Comparison of ENCODE assay signal across 18 cellular contexts in genomic region chr12:105229446-105229845, GRCh38. TPM values are rescaled to one million over a fixed set of nuclear protein-coding genes. Genes with fewer than 3 reads are reported as not detected.
A peak's percentile ranks its signal among the peaks of the same experiment; 100 is the strongest.
DNase-seq lines count a peak whose midpoint lies in the region; ATAC-seq, FAIRE-seq and TF ChIP-seq lines count a peak whose summit lies in the region.
"Had no signal": no experiment of that assay in that cellular context is flagged by ENCODE, and none has a peak within 500 bp of the region (broad histone marks: within the 10 kb centered on the region; RNA-seq: fewer than 3 reads in every experiment).

No MANE protein-coding gene starts in this region.

- H3K27ac ChIP-seq in K562 (ENCODE audit: extremely low read depth, low read depth, low read length) (no peak overlapping the region), mesenchymal stem cell (ENCODE audit: low read length, poor library complexity, severe bottlenecking) (no peak overlapping the region), transverse colon (peak overlapping the region; percentile 55 to 77 (median 70))
- H3K27ac ChIP-seq: cardiac muscle cell, upper lobe of right lung had no signal

- H3K4me3 ChIP-seq in K562 (no peak overlapping the region), mesenchymal stem cell (ENCODE audit: insufficient read depth in 1 of 2, low read depth in 1 of 2, low read length in 2 of 2) (peak overlapping the region in 1 of 2 experiments; percentile 3), transverse colon (no peak overlapping the region)
- H3K4me3 ChIP-seq: cardiac muscle cell, heart left ventricle, upper lobe of right lung had no signal

- no peaks in the 10 kb centered on the region for H3K9me1 ChIP-seq in K562 (ENCODE audit: control insufficient read depth, insufficient read depth, low read length)

- H3K9me3 ChIP-seq in K562 (replicated peaks; ENCODE audit: control insufficient read depth, insufficient read depth, low read depth, low read length) = no peaks in the 10 kb centered on the region
- H3K9me3 ChIP-seq in mesenchymal stem cell (ENCODE audit: control insufficient read depth, low read length) = no peaks in the 10 kb centered on the region
- no peaks in the 10 kb centered on the region for H3K9me3 ChIP-seq in transverse colon
- H3K9me3 ChIP-seq: heart left ventricle, upper lobe of right lung had no signal

- H2BK120ac ChIP-seq in mesenchymal stem cell (ENCODE audit: low read depth, low read length) = peak overlapping the region; percentile 19

- TF ChIP-seq EP300 in K562 (IDR thresholded peaks at IDR 0.05; ENCODE audit: low read length) = no peak
- TF ChIP-seq EP300 in transverse colon (IDR thresholded peaks at IDR 0.05; ENCODE audit: low read depth) = no peak

- no peak overlapping the region for H3K18ac ChIP-seq in mesenchymal stem cell (ENCODE audit: low read depth in 1 of 2, low read length in 2 of 2)

- H3K4me1 ChIP-seq in K562 (replicated peaks in 1 of 2; ENCODE audit: control insufficient read depth in 2 of 2, insufficient read depth in 2 of 2, low read length in 2 of 2) = peaks cover 0 to 15% of the 10 kb centered on the region in 2 experiments; a peak in 4 of 5 replicates
- H3K4me1 ChIP-seq in mesenchymal stem cell (ENCODE audit: control insufficient read depth, insufficient read depth, low read depth, low read length) = peaks cover 7% of the 10 kb centered on the region
- H3K4me1 ChIP-seq in transverse colon = peaks cover 21 to 78% (median 50%) of the 10 kb centered on the region in 4 donors

- H3K36me3 Mint-ChIP-seq in activated T-cell treated with anti-CD3 and anti-CD28 coated beads, Interleukin-2, amount 50 U/mL, for 24 hours (ENCODE audit: low read depth) = peaks cover 54% of the 10 kb centered on the region

- H3K4me2 ChIP-seq in K562 (ENCODE audit: insufficient read depth, low read length) (no peak overlapping the region), mesenchymal stem cell (ENCODE audit: low read length, poor library complexity, severe bottlenecking) (no peak overlapping the region)

- POLR2A ChIA-PET in K562 (lab: Yijun Ruan, JAX) = interaction anchor here (0.9 to 1.4 kb wide), 3 partner anchors 10 to 23 kb away, joined by 3 to 5 read pairs (median 3); no protein-coding TSS in a partner anchor

- CTCF ChIA-PET in K562 (lab: Yijun Ruan, JAX; ENCODE audit: low intra/inter-chr PET ratio) = no interaction called here

- no peak overlapping the region for H2BK5ac ChIP-seq in mesenchymal stem cell (ENCODE audit: low read depth, low read length, poor library complexity, severe bottlenecking)

- no peak for TF ChIP-seq POLR2A in K562 (conservative IDR thresholded peaks at IDR 0.05)
- no peak for TF ChIP-seq POLR2A in transverse colon (IDR thresholded peaks at IDR 0.05)

- no peak overlapping the region for H2BK15ac ChIP-seq in mesenchymal stem cell (ENCODE audit: low read depth, poor library complexity, severe bottlenecking)

- no peak overlapping the region for H3K4ac ChIP-seq in mesenchymal stem cell (ENCODE audit: low read depth in 1 of 2, low read length in 2 of 2)

- peak overlapping the region; percentile 99 for H2AK5ac ChIP-seq in mesenchymal stem cell (ENCODE audit: low read length, severe bottlenecking)

- H2BK12ac ChIP-seq in mesenchymal stem cell (ENCODE audit: low read length in 2 of 2) = no peak overlapping the region

- intact Hi-C loops in K562 (cut with micrococcal nuclease) (no loop called here), transverse colon (cut with DNase I; ENCODE audit: low total_unique reads) (no loop called here)

- peaks cover 91% of the 10 kb centered on the region for H3K4me1 Mint-ChIP-seq in activated T-cell treated with anti-CD3 and anti-CD28 coated beads, Interleukin-2, amount 50 U/mL, for 24 hours (ENCODE audit: low read depth)

- ATAC-seq in K562 = peak; percentile 68
- ATAC-seq: heart left ventricle had no signal

- H3K9me3 Mint-ChIP-seq in activated T-cell treated with anti-CD3 and anti-CD28 coated beads, Interleukin-2, amount 50 U/mL, for 24 hours = no peaks in the 10 kb centered on the region
- H3K9me3 Mint-ChIP-seq: activated CD8-positive, alpha-beta T cell treated with anti-CD3 and anti-CD28 coated beads for 36 hours had no signal

- H4K20me1 ChIP-seq in K562 (replicated peaks; ENCODE audit: control insufficient read depth, insufficient read depth, low read length) = no peaks in the 10 kb centered on the region

- 90% methylated on average over 2 of the region's 3 CpGs for WGBS in K562 (ENCODE audit: insufficient coverage, low coverage, missing lambda C conversion rate)
- WGBS in mesenchymal stem cell = 100% methylated on average over 1 of the region's 3 CpGs
- 83 to 85% methylated on average over 3 of the region's 3 CpGs for WGBS in transverse colon (ENCODE audit: low coverage in 1 of 2), 2 donors

- FAIRE-seq in K562 (lab: Jason Lieb, UNC) = no peak
- FAIRE-seq: endometrium, TTC549 had no signal

- H4K91ac ChIP-seq in mesenchymal stem cell (ENCODE audit: low read length) = peak overlapping the region; percentile 50

- no peaks in the 10 kb centered on the region for H3K79me2 ChIP-seq in K562 (ENCODE audit: control insufficient read depth, insufficient read depth, low read length)

- H3K14ac ChIP-seq in mesenchymal stem cell (ENCODE audit: low read length in 2 of 2) = no peak overlapping the region

- DNase-seq in activated T-cell treated with anti-CD3 and anti-CD28 coated beads, Interleukin-2, amount 50 U/mL, for 24 hours = no peak
- no peak for DNase-seq in activated T-cell treated with anti-CD3 and anti-CD28 coated beads, Interleukin-2, amount 50 U/mL, for 1 hour
- DNase-seq in K562 (ENCODE audit: extremely low read depth in 1 of 4, low spot score in 3 of 4) (peak in 2 of 4 experiments; percentile 26 to 52), mesenchymal stem cell (peak; percentile 33), transverse colon (no peak), cortex of kidney (lab: John Stamatoyannopoulos, UW) (no peak), NCI-H446 (lab: John Stamatoyannopoulos, UW) (no peak), NCI-H2081 treated with DMSO at 0.1 percent for 48 hours (lab: John Stamatoyannopoulos, UW) (no peak)
- DNase-seq: activated CD8-positive, alpha-beta T cell treated with anti-CD3 and anti-CD28 coated beads for 36 hours; activated naive CD4-positive, alpha-beta T cell treated with Interleukin-2 at 50 U/mL for 16 hours; GF-D8; heart left ventricle; kidney glomerular epithelial cell; SHP77; upper lobe of right lung had no signal

- no TSS peak for BruUV-seq in K562 (replicated peaks; lab: Mats Ljungman, UMichigan)

- H3K36me3 ChIP-seq in K562 (ENCODE audit: control insufficient read depth, insufficient read depth, low read length) (peaks cover 3% of the 10 kb centered on the region; the same call in 2 of the 3 replicates), mesenchymal stem cell (ENCODE audit: control insufficient read depth in 1 of 2, insufficient read depth in 2 of 2, low read depth in 1 of 2, low read length in 2 of 2) (peaks cover 9 to 34% of the 10 kb centered on the region in 2 experiments), transverse colon (peaks cover 0 to 4% (median 0%) of the 10 kb centered on the region in 4 donors)

- no peaks in the 10 kb centered on the region for H3K27me3 Mint-ChIP-seq in activated T-cell treated with anti-CD3 and anti-CD28 coated beads, Interleukin-2, amount 50 U/mL, for 24 hours
- H3K27me3 Mint-ChIP-seq: activated CD8-positive, alpha-beta T cell treated with anti-CD3 and anti-CD28 coated beads for 36 hours had no signal

- H3K9ac ChIP-seq in K562 (ENCODE audit: insufficient read depth in 1 of 2, low read depth in 2 of 2, low read length in 2 of 2) (no peak overlapping the region), mesenchymal stem cell (ENCODE audit: low read length) (peak overlapping the region; percentile 34)

- no peak for TF ChIP-seq RAD21 in K562 (CRISPR knock-in tag; conservative IDR thresholded peaks at IDR 0.05 in 1 of 2, IDR thresholded peaks at IDR 0.05 in 1 of 2)

- no peak overlapping the region for H4K8ac ChIP-seq in mesenchymal stem cell (ENCODE audit: low read length)

- H3K79me1 ChIP-seq in mesenchymal stem cell (replicated peaks; ENCODE audit: low read length, poor library complexity, severe bottlenecking) = peaks cover 15% of the 10 kb centered on the region

- H3K4me3 Mint-ChIP-seq in activated T-cell treated with anti-CD3 and anti-CD28 coated beads, Interleukin-2, amount 50 U/mL, for 24 hours = no peak overlapping the region
- H3K4me3 Mint-ChIP-seq: activated CD8-positive, alpha-beta T cell treated with anti-CD3 and anti-CD28 coated beads for 36 hours had no signal

- TF ChIP-seq CTCF in K562 (IDR thresholded peaks at IDR 0.05 in 2 of 3, conservative IDR thresholded peaks at IDR 0.05 in 1 of 3; ENCODE audit: insufficient read depth in 2 of 3, low read depth in 1 of 3, low read length in 3 of 3) (no peak), transverse colon (IDR thresholded peaks at IDR 0.05) (no peak)

- in situ Hi-C loops in K562 (cut with MboI) = no loop called here
- in situ Hi-C loops in transverse colon (cut with MboI; ENCODE audit: low pct_ligation_motif_present in 1 of 4, low pct_unique_long_range_greater_than_20kb in 1 of 4, low sequenced_read_pairs in 3 of 4) = no loop called here

- H2AFZ ChIP-seq in K562 (ENCODE audit: low read depth, low read length) = no peak overlapping the region
- H2AFZ ChIP-seq in mesenchymal stem cell (ENCODE audit: low read depth, low read length) = no peak overlapping the region

- no peaks in the 10 kb centered on the region for H3K27me3 ChIP-seq in K562 (ENCODE audit: control insufficient read depth in 2 of 2, insufficient read depth in 2 of 2, low read length in 2 of 2)
- no peaks in the 10 kb centered on the region for H3K27me3 ChIP-seq in mesenchymal stem cell (ENCODE audit: control insufficient read depth in 1 of 2, insufficient read depth in 1 of 2, low read length in 2 of 2)
- no peaks in the 10 kb centered on the region for H3K27me3 ChIP-seq in transverse colon
- H3K27me3 ChIP-seq: cardiac muscle cell, heart left ventricle, upper lobe of right lung had no signal

- H3K27ac Mint-ChIP-seq in activated T-cell treated with anti-CD3 and anti-CD28 coated beads, Interleukin-2, amount 50 U/mL, for 24 hours = peak overlapping the region; percentile 29

- H3K23ac ChIP-seq in mesenchymal stem cell (ENCODE audit: low read length in 2 of 2) = no peak overlapping the region

RNA-seq across cellular contexts. Expression of gene APPL2, which starts 6.5 kb away (rescaled TPM):
- 36.5 and 49.4 TPM in 2 replicates for total RNA-seq in K562 (2011; cell fraction: chromatin; rRNA removed; ENCODE audit: low replicate concordance)
- total RNA-seq in K562 (2011; cell fraction: nucleolus; rRNA removed) = 18.5 and 19.7 TPM in 2 replicates
- 26.7 and 27.6 TPM in 2 replicates for total RNA-seq in K562 (2011; cell fraction: nucleoplasm; rRNA removed)
- total RNA-seq in K562 (2014; rRNA removed) (3.8 and 5.2 TPM in 2 replicates), K562 (2014; rRNA removed; fragmentation: Illumina TruSeq; extraction: Trizol) (8.2 and 8.5 TPM in 2 replicates), K562 (2015; rRNA removed; fragmentation: Illumina TruSeq; extraction: Trizol) (6.7 and 9.0 TPM in 2 replicates), K562 (2021) (7.5 and 8.0 TPM in 2 replicates), transverse colon (100 to 1,000 TPM in 3 of 4 donors, 10 to 100 TPM in 1; 81.4 to 410 (median 151) TPM)
- polyA plus RNA-seq in K562 (2011; rRNA removed) (11.4 and 14.4 TPM in 2 replicates), K562 (2014; fragmentation: Illumina TruSeq; extraction: Trizol) (7.8 and 13.6 TPM in 2 replicates), K562 (2014; fragmentation: Nextera tagmentation; extraction: Ambion mirVana) (1 to 10 TPM; 2.1 to 3.3 TPM), K562 (2014; rRNA removed) (8.6 and 8.9 TPM in 2 replicates)
- 2.9 and 4.0 TPM in 2 replicates for polyA plus RNA-seq in K562 (2011; cell fraction: cytosol; rRNA removed)
- polyA plus RNA-seq in K562 (2011; cell fraction: nucleus; rRNA removed) = 17.1 and 23.1 TPM in 2 replicates
- polyA plus RNA-seq in K562 (2012) = 4.4 and 9.0 TPM in 2 replicates
- polyA minus RNA-seq in K562 (2011; rRNA and poly(A)+ RNA removed) = 12.3 and 13.4 TPM in 2 replicates
- 3.7 and 4.1 TPM in 2 replicates for polyA minus RNA-seq in K562 (2011; cell fraction: cytosol; rRNA and poly(A)+ RNA removed)
- 13.3 and 16.4 TPM in 2 replicates for polyA minus RNA-seq in K562 (2011; cell fraction: nucleus; rRNA and poly(A)+ RNA removed)
- 14.5 TPM for polyA plus RNA-seq in mesenchymal stem cell (2013, experiment 1 of 2)
- 16.6 TPM for polyA plus RNA-seq in mesenchymal stem cell (2013, experiment 2 of 2)

Comparison
In these comparisons a context has a peak if more than half of its experiments do, and no peak if none do; other contexts are left out.
1. H3K27ac ChIP-seq: peak in transverse colon (4 of 4); none in K562 (single experiment) and mesenchymal stem cell (single experiment).